10 cellular contexts compared by ENCODE assay signal in genomic region chrX:131828482-131828881, GRCh38.
DNase-seq lines count a peak whose midpoint lies in the region; ATAC-seq and TF ChIP-seq lines count a peak whose summit lies in the region.
"Had no signal": no experiment of that assay in that cellular context is flagged by ENCODE, and none has a peak within 500 bp of the region (broad histone marks: within the 10 kb centered on the region; RNA-seq: fewer than 3 reads in every experiment).

No MANE protein-coding gene starts in this region.

- H3K4me3 ChIP-seq in HUES6 (ENCODE audit: low read depth, low read length), result peak overlapping the region; percentile 92
- H3K4me3 ChIP-seq: thoracic aorta had no signal

- peak overlapping the region; percentile 87 for H3K9ac ChIP-seq in HUES6 (ENCODE audit: low read length)

- no peaks in the 10 kb centered on the region for H3K9me3 ChIP-seq in HUES6 (ENCODE audit: control insufficient read depth, insufficient read depth, low read depth, low read length)
- H3K9me3 ChIP-seq: thoracic aorta had no signal

- no peak for ATAC-seq in GM18520 (IDR thresholded peaks at IDR 0.05; ENCODE audit: unreplicated experiment)
- ATAC-seq in HG03097 (IDR thresholded peaks at IDR 0.05; ENCODE audit: low FRiP score, unreplicated experiment), result no peak
- ATAC-seq: Right ventricle myocardium inferior had no signal

- H3K36me3 Mint-ChIP-seq in T-helper 1 cell treated with Interleukin-12 subunit alpha and Interleukin-12 subunit beta and Interleukin-4 antibody, amounts not matched to agents 30 μg/mL and 1 μg/mL, for 36 hours (ENCODE audit: low read depth), result peaks cover 3% of the 10 kb centered on the region
- peaks cover 8% of the 10 kb centered on the region for H3K36me3 Mint-ChIP-seq in activated T-helper 1 cell treated with anti-CD3 and anti-CD28 coated beads, Interleukin-12 subunit alpha, Interleukin-12 subunit beta, Interleukin-2, Interleukin-4 antibody, amounts not matched to agents 30 ng/mL and 10 ng/mL and 1 ng/mL, durations not matched to agents 14 hours and 24 hours and 36 hours (ENCODE audit: low read depth)
- peaks cover 49% of the 10 kb centered on the region for H3K36me3 Mint-ChIP-seq in nephron progenitor cell (ENCODE audit: low read depth)

- no peaks in the 10 kb centered on the region; the same call in 1 of the 2 replicates for H3K27me3 ChIP-seq in HUES6 (ENCODE audit: control insufficient read depth, insufficient read depth, low read length)

- no peaks in the 10 kb centered on the region for H3K27me3 Mint-ChIP-seq in T-helper 1 cell treated with Interleukin-12 subunit alpha and Interleukin-12 subunit beta and Interleukin-4 antibody, amounts not matched to agents 30 μg/mL and 1 μg/mL, for 36 hours (ENCODE audit: low read depth)
- no peaks in the 10 kb centered on the region for H3K27me3 Mint-ChIP-seq in activated T-helper 1 cell treated with anti-CD3 and anti-CD28 coated beads, Interleukin-12 subunit alpha, Interleukin-12 subunit beta, Interleukin-2, Interleukin-4 antibody, amounts not matched to agents 30 ng/mL and 10 ng/mL and 1 ng/mL, durations not matched to agents 14 hours and 24 hours and 36 hours (ENCODE audit: insufficient read depth)
- no peaks in the 10 kb centered on the region for H3K27me3 Mint-ChIP-seq in nephron progenitor cell (ENCODE audit: low read depth, poor library complexity)

- peak overlapping the region; percentile 58 for H3K27ac ChIP-seq in HUES6 (ENCODE audit: low read depth, low read length)
- H3K27ac ChIP-seq: thoracic aorta had no signal

- intact Hi-C loops in activated T-helper 1 cell treated with anti-CD3 and anti-CD28 coated beads, Interleukin-12 subunit alpha, Interleukin-12 subunit beta, Interleukin-2, Interleukin-4 antibody, amounts not matched to agents 30 ng/mL and 10 ng/mL and 1 ng/mL, durations not matched to agents 14 hours and 24 hours and 36 hours (cut with micrococcal nuclease), result loop anchor here (1.0 to 10.0 kb wide), 7 partner anchors 11 to 1964 kb away; partner anchors contain the start of gene MBNL3

- H3K9me3 Mint-ChIP-seq in T-helper 1 cell treated with Interleukin-12 subunit alpha and Interleukin-12 subunit beta and Interleukin-4 antibody, amounts not matched to agents 30 μg/mL and 1 μg/mL, for 36 hours, result no peaks in the 10 kb centered on the region
- no peaks in the 10 kb centered on the region for H3K9me3 Mint-ChIP-seq in activated T-helper 1 cell treated with anti-CD3 and anti-CD28 coated beads, Interleukin-12 subunit alpha, Interleukin-12 subunit beta, Interleukin-2, Interleukin-4 antibody, amounts not matched to agents 30 ng/mL and 10 ng/mL and 1 ng/mL, durations not matched to agents 14 hours and 24 hours and 36 hours
- peaks cover 30% of the 10 kb centered on the region for H3K9me3 Mint-ChIP-seq in nephron progenitor cell

- peak overlapping the region; percentile 42 for H3K4me3 Mint-ChIP-seq in T-helper 1 cell treated with Interleukin-12 subunit alpha and Interleukin-12 subunit beta and Interleukin-4 antibody, amounts not matched to agents 30 μg/mL and 1 μg/mL, for 36 hours
- H3K4me3 Mint-ChIP-seq in activated T-helper 1 cell treated with anti-CD3 and anti-CD28 coated beads, Interleukin-12 subunit alpha, Interleukin-12 subunit beta, Interleukin-2, Interleukin-4 antibody, amounts not matched to agents 30 ng/mL and 10 ng/mL and 1 ng/mL, durations not matched to agents 14 hours and 24 hours and 36 hours, result peak overlapping the region; percentile 80
- H3K4me3 Mint-ChIP-seq in nephron progenitor cell, result peak overlapping the region; percentile 93

- no peak for TF ChIP-seq CTCF in nephron progenitor cell (IDR thresholded peaks at IDR 0.05)

- peaks cover 40% of the 10 kb centered on the region for H3K36me3 ChIP-seq in HUES6 (ENCODE audit: control insufficient read depth, insufficient read depth, low read length)
- H3K36me3 ChIP-seq: thoracic aorta had no signal

- H3K4me1 ChIP-seq in HUES6 (ENCODE audit: control insufficient read depth, insufficient read depth, low read length), result peaks cover 33% of the 10 kb centered on the region

- peaks cover 26% of the 10 kb centered on the region for H3K4me1 Mint-ChIP-seq in T-helper 1 cell treated with Interleukin-12 subunit alpha and Interleukin-12 subunit beta and Interleukin-4 antibody, amounts not matched to agents 30 μg/mL and 1 μg/mL, for 36 hours (ENCODE audit: low read depth)
- peaks cover 34% of the 10 kb centered on the region for H3K4me1 Mint-ChIP-seq in activated T-helper 1 cell treated with anti-CD3 and anti-CD28 coated beads, Interleukin-12 subunit alpha, Interleukin-12 subunit beta, Interleukin-2, Interleukin-4 antibody, amounts not matched to agents 30 ng/mL and 10 ng/mL and 1 ng/mL, durations not matched to agents 14 hours and 24 hours and 36 hours (ENCODE audit: low read depth)
- H3K4me1 Mint-ChIP-seq in nephron progenitor cell, result peaks cover 50% of the 10 kb centered on the region

- no peak overlapping the region for H3K27ac Mint-ChIP-seq in T-helper 1 cell treated with Interleukin-12 subunit alpha and Interleukin-12 subunit beta and Interleukin-4 antibody, amounts not matched to agents 30 μg/mL and 1 μg/mL, for 36 hours
- peak overlapping the region; percentile 72 for H3K27ac Mint-ChIP-seq in activated T-helper 1 cell treated with anti-CD3 and anti-CD28 coated beads, Interleukin-12 subunit alpha, Interleukin-12 subunit beta, Interleukin-2, Interleukin-4 antibody, amounts not matched to agents 30 ng/mL and 10 ng/mL and 1 ng/mL, durations not matched to agents 14 hours and 24 hours and 36 hours
- H3K27ac Mint-ChIP-seq in nephron progenitor cell, result no peak overlapping the region

- DNase-seq in T-helper 1 cell (no peak), nephron progenitor cell (no peak), DMS114 treated with DMSO at 0.1 percent for 48 hours (lab: John Stamatoyannopoulos, UW; ENCODE audit: unreplicated experiment) (no peak)
- no peak for DNase-seq in activated T-helper 1 cell treated with anti-CD3 and anti-CD28 coated beads, Interleukin-12 subunit alpha, Interleukin-12 subunit beta, Interleukin-2, Interleukin-4 antibody, amounts not matched to agents 30 ng/mL and 10 ng/mL and 1 ng/mL, durations not matched to agents 14 hours and 24 hours and 36 hours (ENCODE audit: low spot score)

Comparison
In these comparisons a context has a peak if more than half of its experiments do, and no peak if none do; other contexts are left out.
1. H3K4me3 Mint-ChIP-seq: peak in every context shown above with its lines; median percentile 93 in nephron progenitor cell; 80 in activated T-helper 1 cell treated with anti-CD3 and anti-CD28 coated beads, Interleukin-12 subunit alpha, Interleukin-12 subunit beta, Interleukin-2, Interleukin-4 antibody, amounts not matched to agents 30 ng/mL and 10 ng/mL and 1 ng/mL, durations not matched to agents 14 hours and 24 hours and 36 hours; 42 in T-helper 1 cell treated with Interleukin-12 subunit alpha and Interleukin-12 subunit beta and Interleukin-4 antibody, amounts not matched to agents 30 μg/mL and 1 μg/mL, for 36 hours.